Comparison of ENCODE assay signal across 8 cellular contexts in the genomic region with DNA sequence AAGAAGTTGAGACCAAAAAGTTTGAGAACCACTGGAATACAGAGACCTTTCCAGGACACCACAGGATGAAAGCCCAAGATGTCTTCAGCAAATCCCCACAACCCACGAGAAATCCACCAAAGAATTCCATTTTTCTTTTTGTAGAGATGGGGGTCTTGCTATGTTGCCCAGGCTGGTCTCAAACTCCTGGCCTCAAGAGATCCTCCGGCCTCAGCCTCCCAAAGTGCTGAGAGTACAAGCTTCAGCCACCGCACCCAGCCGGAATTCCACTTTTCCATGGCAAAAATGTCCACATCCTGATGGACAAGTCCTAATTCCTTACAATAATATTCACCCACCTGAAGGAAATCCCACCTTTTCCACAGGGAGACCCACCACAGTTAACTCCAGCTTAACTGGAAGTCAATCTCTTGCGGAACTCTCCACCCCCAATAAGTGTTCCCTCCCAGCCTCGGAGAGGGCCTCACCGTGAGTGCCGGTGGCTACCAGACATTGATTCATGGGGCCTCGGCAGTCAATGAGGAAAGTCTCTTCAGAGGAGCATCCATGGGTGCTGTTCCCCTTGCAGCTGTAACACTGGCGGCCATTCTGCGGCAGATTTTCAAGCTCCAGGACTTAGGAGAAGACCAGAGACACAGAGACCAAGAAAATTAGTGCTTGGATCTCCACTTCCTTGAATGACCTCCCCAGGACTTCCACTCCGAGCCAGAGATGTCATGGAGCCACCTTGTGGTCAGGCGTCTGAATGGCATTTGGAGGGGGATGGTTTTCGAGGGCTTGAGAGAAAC. TPM values are rescaled to one million over a fixed set of nuclear protein-coding genes. Genes with fewer than 3 reads are reported as not detected.
DNase-seq lines count a peak whose midpoint lies in the region; ATAC-seq and TF ChIP-seq lines count a peak whose summit lies in the region.

No MANE protein-coding gene starts in this region.

- H3K56ac ChIP-seq in mesendoderm (ENCODE audit: low read length) = peak overlapping the region; percentile 58

- peak; percentile 62 for DNase-seq in activated CD4-positive, alpha-beta T cell treated with anti-CD3 and anti-CD28 coated beads for 48 hours
- DNase-seq in activated CD4-positive, alpha-beta T cell treated with anti-CD3 and anti-CD28 coated beads, Interleukin-2, amount 50 U/mL, for 1 hour = no peak
- DNase-seq in NCI-H1092 treated with DMSO at 0.1 percent for 48 hours (lab: John Stamatoyannopoulos, UW) (peak; percentile 11), mesendoderm (peak; percentile 82)
- peak in 1 of 3 experiments; percentile 26 for DNase-seq in effector memory CD8-positive, alpha-beta T cell
- DNase-seq in stimulated activated naive CD8-positive, alpha-beta T cell treated with anti-CD3 and anti-CD28 coated beads, Interleukin-15, amount 100 ng/mL, for 72 hours = peak; percentile 28 to 46

- no peaks in the 10 kb centered on the region for H3K79me1 ChIP-seq in mesendoderm (ENCODE audit: low read length)

- no peaks in the 10 kb centered on the region for H3K27me3 Mint-ChIP-seq in effector memory CD8-positive, alpha-beta T cell
- H3K27me3 Mint-ChIP-seq in stimulated activated naive CD8-positive, alpha-beta T cell treated with anti-CD3 and anti-CD28 coated beads, Interleukin-15, amount 100 ng/mL, for 72 hours = no peaks in the 10 kb centered on the region

- no peaks in the 10 kb centered on the region for H3K27me3 ChIP-seq in mesendoderm (ENCODE audit: insufficient read depth, low read length, poor library complexity)

- H3K23ac ChIP-seq in mesendoderm (ENCODE audit: low read length) = no peak overlapping the region

- no peak overlapping the region for H2BK120ac ChIP-seq in mesendoderm (ENCODE audit: low read depth, low read length)

- ATAC-seq in effector memory CD8-positive, alpha-beta T cell (replicated peaks) = peak; percentile 45
- peak; percentile 35 for ATAC-seq in stimulated activated naive CD8-positive, alpha-beta T cell treated with anti-CD3 and anti-CD28 coated beads, Interleukin-15, amount 100 ng/mL, for 72 hours
- ATAC-seq in GM19463 (IDR thresholded peaks at IDR 0.05; ENCODE audit: unreplicated experiment) = no peak

- no peaks in the 10 kb centered on the region for H3K4me1 ChIP-seq in mesendoderm (ENCODE audit: control insufficient read depth, low read depth, low read length)

- TF ChIP-seq CTCF in VCaP (conservative IDR thresholded peaks at IDR 0.05) = peak; percentile 87

- H2BK5ac ChIP-seq in mesendoderm (ENCODE audit: low read length) = no peak overlapping the region

- no peaks in the 10 kb centered on the region for H3K79me2 ChIP-seq in mesendoderm (ENCODE audit: control insufficient read depth, insufficient read depth, low read length)

- no peak overlapping the region for H4K5ac ChIP-seq in mesendoderm (ENCODE audit: low read length)

- H2AK5ac ChIP-seq in mesendoderm (ENCODE audit: low read length) = no peak overlapping the region

- H3K27ac ChIP-seq in VCaP = no peak overlapping the region
- no peak overlapping the region for H3K27ac ChIP-seq in mesendoderm (ENCODE audit: low read depth, low read length)

- no peak overlapping the region for H3K4me2 ChIP-seq in mesendoderm (ENCODE audit: low read length)

- H3K4ac ChIP-seq in mesendoderm (ENCODE audit: low read depth, low read length) = no peak overlapping the region

- no peaks in the 10 kb centered on the region for H3K9me3 Mint-ChIP-seq in effector memory CD8-positive, alpha-beta T cell
- no peaks in the 10 kb centered on the region for H3K9me3 Mint-ChIP-seq in stimulated activated naive CD8-positive, alpha-beta T cell treated with anti-CD3 and anti-CD28 coated beads, Interleukin-15, amount 100 ng/mL, for 72 hours

- peaks cover 29% of the 10 kb centered on the region for H3K36me3 Mint-ChIP-seq in effector memory CD8-positive, alpha-beta T cell (ENCODE audit: insufficient read depth)

- H3K9ac ChIP-seq in mesendoderm (ENCODE audit: low read length) = no peak overlapping the region

- H3K4me1 Mint-ChIP-seq in effector memory CD8-positive, alpha-beta T cell (ENCODE audit: low read depth in 2 of 2) = no peaks in the 10 kb centered on the region
- peaks cover 6% of the 10 kb centered on the region for H3K4me1 Mint-ChIP-seq in stimulated activated naive CD8-positive, alpha-beta T cell treated with anti-CD3 and anti-CD28 coated beads, Interleukin-15, amount 100 ng/mL, for 72 hours

- H4K8ac ChIP-seq in mesendoderm (ENCODE audit: low read depth, low read length) = no peak overlapping the region

- H3K4me3 ChIP-seq in mesendoderm (ENCODE audit: low read length) = no peak overlapping the region

- H3K4me3 Mint-ChIP-seq in effector memory CD8-positive, alpha-beta T cell = no peak overlapping the region
- H3K4me3 Mint-ChIP-seq in stimulated activated naive CD8-positive, alpha-beta T cell treated with anti-CD3 and anti-CD28 coated beads, Interleukin-15, amount 100 ng/mL, for 72 hours = no peak overlapping the region

- no peak overlapping the region for H3K18ac ChIP-seq in mesendoderm (ENCODE audit: low read length)

- peaks cover 4% of the 10 kb centered on the region for H3K36me3 ChIP-seq in mesendoderm (ENCODE audit: control insufficient read depth, insufficient read depth, low read length)

- WGBS in mesendoderm (ENCODE audit: extremely low coverage, insufficient coverage, low lambda C conversion rate) = no CpG with 5 or more reads among the region's 14 CpGs

- no peak overlapping the region for H3K27ac Mint-ChIP-seq in effector memory CD8-positive, alpha-beta T cell
- peak overlapping the region in 1 of 2 donors; percentile 58 for H3K27ac Mint-ChIP-seq in stimulated activated naive CD8-positive, alpha-beta T cell treated with anti-CD3 and anti-CD28 coated beads, Interleukin-15, amount 100 ng/mL, for 72 hours

- no peak overlapping the region for H2BK15ac ChIP-seq in mesendoderm (replicated peaks; ENCODE audit: low read depth)

RNA-seq across cellular contexts. Expression of gene CADM4, which starts 12.3 kb away (rescaled TPM):
- 9.1 TPM for polyA plus RNA-seq in mesendoderm (2013, experiment 1 of 2)
- polyA plus RNA-seq in mesendoderm (2013, experiment 2 of 2) = 9.5 TPM

RNA-seq across cellular contexts. Expression of gene PLAUR, which starts 18.0 kb away (rescaled TPM):
- 11.2 TPM for polyA plus RNA-seq in mesendoderm (2013, experiment 1 of 2)
- 10.8 TPM for polyA plus RNA-seq in mesendoderm (2013, experiment 2 of 2)

RNA-seq across cellular contexts. Expression of gene ZNF428, which starts 32.5 kb away (rescaled TPM):
- 8.1 TPM for polyA plus RNA-seq in mesendoderm (2013, experiment 1 of 2)
- polyA plus RNA-seq in mesendoderm (2013, experiment 2 of 2) = 8.6 TPM

RNA-seq across cellular contexts. Expression of gene SRRM5, which starts 40.1 kb away (rescaled TPM):
- 0.08 TPM for polyA plus RNA-seq in mesendoderm (2013, experiment 1 of 2)
- polyA plus RNA-seq in mesendoderm (2013, experiment 2 of 2) = 0.08 TPM

RNA-seq across cellular contexts. Expression of gene ZNF576, which starts 55.6 kb away (rescaled TPM):
- 19.7 TPM for polyA plus RNA-seq in mesendoderm (2013, experiment 1 of 2)
- polyA plus RNA-seq in mesendoderm (2013, experiment 2 of 2) = 20.0 TPM
